Comparison of ENCODE assay signal across 9 cellular contexts in genomic region chr6:36752886-36753506, GRCh38. TPM values are rescaled to one million over a fixed set of nuclear protein-coding genes. Genes with fewer than 3 reads are reported as not detected.
DNase-seq lines count a peak whose midpoint lies in the region; ATAC-seq and TF ChIP-seq lines count a peak whose summit lies in the region.
"Had no signal": no experiment of that assay in that cellular context is flagged by ENCODE, and none has a peak within 500 bp of the region (broad histone marks: within the 10 kb centered on the region; RNA-seq: fewer than 3 reads in every experiment).

No MANE protein-coding gene starts in this region.

- intact Hi-C loops in CD14-positive monocyte (cut with micrococcal nuclease), result loop anchor here in 1 of 2 donors (2.0 kb wide), 1 partner anchor 26 kb away; no protein-coding TSS in a partner anchor
- intact Hi-C loops in CD8-positive, alpha-beta T cell (cut with DNase I, micrococcal nuclease), result no loop called here

- H3K27ac ChIP-seq in esophagus (ENCODE audit: low read depth in 2 of 2, low read length in 1 of 2), result peak overlapping the region; percentile 75 to 95
- no peak overlapping the region for H3K27ac ChIP-seq in CD8-positive, alpha-beta T cell (ENCODE audit: low read depth, low read length)

- no peaks in the 10 kb centered on the region for H3K9me3 ChIP-seq in esophagus (ENCODE audit: control insufficient read depth in 2 of 2, insufficient read depth in 1 of 2, low read depth in 1 of 2, low read length in 1 of 2)
- no peaks in the 10 kb centered on the region for H3K9me3 ChIP-seq in CD8-positive, alpha-beta T cell (ENCODE audit: low read length)

- no peak for TF ChIP-seq CTCF in CD14-positive monocyte (IDR thresholded peaks at IDR 0.05)
- no peak for TF ChIP-seq CTCF in CD8-positive, alpha-beta T cell (IDR thresholded peaks at IDR 0.05)
- no peak for TF ChIP-seq CTCF in foreskin fibroblast (IDR thresholded peaks at IDR 0.05; ENCODE audit: low read depth, low read length)

- H3K27me3 ChIP-seq in esophagus (ENCODE audit: control insufficient read depth in 1 of 2, insufficient read depth in 2 of 2, low read length in 2 of 2), result no peaks in the 10 kb centered on the region
- H3K27me3 ChIP-seq in CD8-positive, alpha-beta T cell (ENCODE audit: insufficient read depth, low read length), result no peaks in the 10 kb centered on the region

- H3K4me1 Mint-ChIP-seq in CD14-positive monocyte, result peaks cover 69% of the 10 kb centered on the region
- H3K4me1 Mint-ChIP-seq in CD8-positive, alpha-beta T cell (ENCODE audit: low read depth), result peaks cover 29% of the 10 kb centered on the region

- 48 to 55% methylated on average over 6 of the region's 6 CpGs for WGBS in esophagus, 2 donors

- peaks cover 0 to 2% (median 1%) of the 10 kb centered on the region in 3 donors for H3K27me3 Mint-ChIP-seq in CD14-positive monocyte (ENCODE audit: low read depth in 3 of 3)
- no peaks in the 10 kb centered on the region for H3K27me3 Mint-ChIP-seq in CD8-positive, alpha-beta T cell (ENCODE audit: low read depth)

- H3K27ac Mint-ChIP-seq in CD14-positive monocyte, result peak overlapping the region; percentile 97 to 100 (median 98)
- H3K27ac Mint-ChIP-seq in CD8-positive, alpha-beta T cell, result no peak overlapping the region

- no peaks in the 10 kb centered on the region for H3K36me3 ChIP-seq in esophagus (ENCODE audit: control insufficient read depth in 2 of 2, insufficient read depth in 2 of 2, low read length in 1 of 2)
- H3K36me3 ChIP-seq in CD8-positive, alpha-beta T cell (ENCODE audit: insufficient read depth, low read length), result no peaks in the 10 kb centered on the region

- DNase-seq in CD14-positive monocyte (ENCODE audit: low spot score), result peak; percentile 88
- DNase-seq in NCI-H69 (lab: John Stamatoyannopoulos, UW), result peak; percentile 77
- no peak for DNase-seq in HuH-7.5 (ENCODE audit: low spot score)
- no peak for DNase-seq in CD8-positive, alpha-beta T cell
- DNase-seq in foreskin fibroblast, result no peak
- DNase-seq in mucosa of gallbladder (ENCODE audit: low spot score), result no peak
- DNase-seq: kidney glomerular epithelial cell had no signal

- peak overlapping the region; percentile 47 to 51 for H3K4me3 Mint-ChIP-seq in CD14-positive monocyte
- no peak overlapping the region for H3K4me3 Mint-ChIP-seq in CD8-positive, alpha-beta T cell

- H3K9me3 Mint-ChIP-seq in CD14-positive monocyte, result peaks cover 13 to 26% (median 20%) of the 10 kb centered on the region in 7 donors
- peaks cover 4% of the 10 kb centered on the region for H3K9me3 Mint-ChIP-seq in CD8-positive, alpha-beta T cell

- H3K4me1 ChIP-seq in esophagus (ENCODE audit: control insufficient read depth in 2 of 2, insufficient read depth in 2 of 2, low read length in 1 of 2), result peaks cover 3 to 40% of the 10 kb centered on the region in 2 donors
- peaks cover 9% of the 10 kb centered on the region for H3K4me1 ChIP-seq in CD8-positive, alpha-beta T cell (ENCODE audit: insufficient read depth, low read length)

- peaks cover 13% of the 10 kb centered on the region in 2 donors for H3K36me3 Mint-ChIP-seq in CD14-positive monocyte
- no peaks in the 10 kb centered on the region for H3K36me3 Mint-ChIP-seq in CD8-positive, alpha-beta T cell

- POLR2A ChIA-PET in CD8-positive, alpha-beta T cell (lab: Charles Lee), result no interaction called here

- peak; percentile 55 for ATAC-seq in GM19324 (IDR thresholded peaks at IDR 0.05; ENCODE audit: low FRiP score, unreplicated experiment)
- no peak for ATAC-seq in CD8-positive, alpha-beta T cell

- CTCF ChIA-PET in CD8-positive, alpha-beta T cell (lab: Charles Lee), result interaction anchor here (1.0 to 2.7 kb wide), 5 partner anchors 10 to 33 kb away, joined by 3 to 14 read pairs (median 3); no protein-coding TSS in a partner anchor

- H3K4me3 ChIP-seq in esophagus (ENCODE audit: low read depth in 1 of 2, low read length in 2 of 2) (no peak overlapping the region), foreskin fibroblast (ENCODE audit: low read depth in 1 of 2, low read length in 2 of 2) (no peak overlapping the region)
- no peak overlapping the region for H3K4me3 ChIP-seq in CD8-positive, alpha-beta T cell (ENCODE audit: low read depth, low read length)

RNA-seq across cellular contexts. Expression of gene RAB44, which starts 55.4 kb away (rescaled TPM):
- polyA plus RNA-seq in CD14-positive monocyte (1 to 10 TPM; 1.5 to 1.9 TPM), esophagus (under 1 TPM; 0.21 to 0.37 TPM)
- under 1 TPM in 1 of 2 experiments, not detected in 1; 0.08 TPM for total RNA-seq in CD8-positive, alpha-beta T cell
- total RNA-seq in mucosa of gallbladder, result 0.75 TPM

Comparison
In these comparisons a context has a peak if more than half of its experiments do, and no peak if none do; other contexts are left out.
1. DNase-seq: peak in CD14-positive monocyte (single experiment) and NCI-H69 (single experiment); none in HuH-7.5 (single experiment), CD8-positive, alpha-beta T cell (0 of 7), foreskin fibroblast (0 of 2) and mucosa of gallbladder (single experiment).